Comparison of ENCODE assay signal across 11 cellular contexts in the genomic region with DNA sequence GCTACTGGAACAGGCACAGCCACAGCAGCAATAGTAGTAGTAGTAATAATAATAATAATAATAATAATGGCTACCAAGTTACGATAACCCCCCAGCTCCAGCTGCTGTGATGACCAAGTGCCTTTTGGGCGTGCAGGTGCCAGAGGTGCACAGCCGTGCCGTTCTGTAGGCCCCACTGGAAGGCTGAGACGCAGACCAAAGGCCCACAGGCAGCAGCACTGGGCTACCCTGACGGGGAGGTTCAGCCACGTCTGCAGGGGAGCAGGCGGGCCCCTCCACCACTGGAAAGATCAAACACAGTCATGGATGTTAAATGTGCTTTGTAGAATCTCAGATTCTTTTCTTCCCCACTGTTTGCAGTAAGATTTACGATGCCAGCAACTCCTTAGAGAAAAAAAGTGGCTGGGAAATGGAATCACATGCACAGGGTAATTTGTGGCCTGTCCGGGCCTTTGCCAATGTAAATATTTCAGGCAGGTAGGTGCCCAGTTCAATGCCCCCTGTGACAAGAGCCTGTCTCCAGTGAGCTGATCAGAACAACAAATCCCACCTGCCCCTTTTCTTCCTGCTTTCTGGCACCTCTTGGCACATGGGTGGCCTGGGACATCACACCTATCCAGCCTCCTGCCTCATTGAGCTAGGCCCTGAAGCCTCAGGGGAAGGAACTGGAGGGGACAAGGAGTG. TPM values are rescaled to one million over a fixed set of nuclear protein-coding genes. Genes with fewer than 3 reads are reported as not detected.
DNase-seq lines count a peak whose midpoint lies in the region; ATAC-seq and TF ChIP-seq lines count a peak whose summit lies in the region.
"Had no signal": no experiment of that assay in that cellular context is flagged by ENCODE, and none has a peak within 500 bp of the region (broad histone marks: within the 10 kb centered on the region; RNA-seq: fewer than 3 reads in every experiment).

No MANE protein-coding gene starts in this region.

- peak overlapping the region; percentile 79 for H3K56ac ChIP-seq in mesendoderm (ENCODE audit: low read length)

- no peak overlapping the region for H4K8ac ChIP-seq in mesendoderm (ENCODE audit: low read depth, low read length)

- H3K36me3 ChIP-seq in heart right ventricle (no peaks in the 10 kb centered on the region), heart left ventricle (no peaks in the 10 kb centered on the region), mesendoderm (ENCODE audit: control insufficient read depth, insufficient read depth, low read length) (no peaks in the 10 kb centered on the region), upper lobe of right lung (no peaks in the 10 kb centered on the region), left lung (no peaks in the 10 kb centered on the region)

- no peak overlapping the region for H3K4me3 ChIP-seq in heart right ventricle
- no peak overlapping the region for H3K4me3 ChIP-seq in heart left ventricle
- no peak overlapping the region for H3K4me3 ChIP-seq in mesendoderm (ENCODE audit: low read length)
- no peak overlapping the region for H3K4me3 ChIP-seq in upper lobe of right lung
- no peak overlapping the region for H3K4me3 ChIP-seq in left lung

- no peak overlapping the region for H4K5ac ChIP-seq in mesendoderm (ENCODE audit: low read length)

- H3K4ac ChIP-seq in mesendoderm (ENCODE audit: low read depth, low read length): no peak overlapping the region

- no peak for TF ChIP-seq POLR2A in heart left ventricle (IDR thresholded peaks at IDR 0.05)

- 74 to 75% methylated on average over 10 of the region's 10 CpGs for WGBS in heart right ventricle, 2 donors
- WGBS in heart left ventricle, 4 donors: 72 to 89% (median 77%) methylated on average over 10 of the region's 10 CpGs
- WGBS in mesendoderm (ENCODE audit: extremely low coverage, insufficient coverage, low lambda C conversion rate): no CpG with 5 or more reads among the region's 10 CpGs

- no peak overlapping the region for H3K23ac ChIP-seq in mesendoderm (ENCODE audit: low read length)

- H3K9me3 ChIP-seq in heart right ventricle (no peaks in the 10 kb centered on the region), heart left ventricle (no peaks in the 10 kb centered on the region), upper lobe of right lung (no peaks in the 10 kb centered on the region), left lung (no peaks in the 10 kb centered on the region)

- DNase-seq in heart right ventricle (no peak), heart left ventricle (no peak), SHP77 (lab: John Stamatoyannopoulos, UW) (peak; percentile 45 to 59), mesendoderm (no peak), upper lobe of right lung (no peak), OCI-M2 (lab: John Stamatoyannopoulos, UW; ENCODE audit: unreplicated experiment) (no peak), left lung (no peak)
- DNase-seq: activated naive CD8-positive, alpha-beta T cell treated with anti-CD3 and anti-CD28 coated beads, Interleukin-2, amount 50 U/mL, for 24 hours; naive thymus-derived CD8-positive, alpha-beta T cell; stimulated activated naive B cell treated with anti-CD40 and anti-IgM and Interleukin-4, amounts not matched to agents 10 μg/mL and 1 μg/mL and 100 μg/mL, for 72 hours had no signal

- H3K27ac ChIP-seq in heart right ventricle (peak overlapping the region in 8 of 10 donors; percentile 36 to 92 (median 72)), heart left ventricle (peak overlapping the region in 6 of 12 donors; percentile 6 to 91 (median 79)), mesendoderm (ENCODE audit: low read depth, low read length) (no peak overlapping the region), upper lobe of right lung (peak overlapping the region; percentile 47), left lung (no peak overlapping the region)

- no peak overlapping the region for H3K4me2 ChIP-seq in mesendoderm (ENCODE audit: low read length)

- H3K27me3 ChIP-seq in heart right ventricle: no peaks in the 10 kb centered on the region
- no peaks in the 10 kb centered on the region for H3K27me3 ChIP-seq in heart left ventricle
- H3K27me3 ChIP-seq in mesendoderm (ENCODE audit: insufficient read depth, low read length, poor library complexity): no peaks in the 10 kb centered on the region
- H3K27me3 ChIP-seq in upper lobe of right lung: no peaks in the 10 kb centered on the region
- no peaks in the 10 kb centered on the region for H3K27me3 ChIP-seq in left lung

- intact Hi-C loops in heart right ventricle (cut with DNase I): no loop called here
- intact Hi-C loops in heart left ventricle (cut with DNase I): loop anchor here in 1 of 10 donors (5.0 kb wide), 1 partner anchor 36 kb away; no protein-coding TSS in a partner anchor
- intact Hi-C loops in upper lobe of right lung (cut with DNase I): no loop called here
- intact Hi-C loops in left lung (cut with DNase I): no loop called here

- H3K79me1 ChIP-seq in mesendoderm (ENCODE audit: low read length): peaks cover 2% of the 10 kb centered on the region

- peaks cover 40 to 100% (median 95%) of the 10 kb centered on the region in 9 donors for H3K4me1 ChIP-seq in heart right ventricle
- peaks cover under 1 to 99% (median 80%) of the 10 kb centered on the region in 12 donors for H3K4me1 ChIP-seq in heart left ventricle
- peaks cover 54% of the 10 kb centered on the region for H3K4me1 ChIP-seq in mesendoderm (ENCODE audit: control insufficient read depth, low read depth, low read length)
- peaks cover 69% of the 10 kb centered on the region for H3K4me1 ChIP-seq in upper lobe of right lung
- H3K4me1 ChIP-seq in left lung: peaks cover 30 to 54% of the 10 kb centered on the region in 2 donors

- H2BK5ac ChIP-seq in mesendoderm (ENCODE audit: low read length): peak overlapping the region; percentile 76

- peak overlapping the region; percentile 31 for H3K18ac ChIP-seq in mesendoderm (ENCODE audit: low read length)

- TF ChIP-seq CTCF in heart right ventricle (IDR thresholded peaks at IDR 0.05) (no peak), heart left ventricle (IDR thresholded peaks at IDR 0.05) (no peak), upper lobe of right lung (IDR thresholded peaks at IDR 0.05) (no peak), left lung (IDR thresholded peaks at IDR 0.05) (no peak)

- no peak overlapping the region for H3K9ac ChIP-seq in mesendoderm (ENCODE audit: low read length)

- ATAC-seq in heart right ventricle (no peak), heart left ventricle (no peak), upper lobe of right lung (no peak), GM18519 (IDR thresholded peaks at IDR 0.05; ENCODE audit: low FRiP score, unreplicated experiment) (no peak), left lung (no peak)
- ATAC-seq: activated naive CD8-positive, alpha-beta T cell treated with anti-CD3 and anti-CD28 coated beads, Interleukin-2, amount 50 U/mL, for 24 hours; naive thymus-derived CD8-positive, alpha-beta T cell; stimulated activated naive B cell treated with anti-CD40 and anti-IgM and Interleukin-4, amounts not matched to agents 10 μg/mL and 1 μg/mL and 100 μg/mL, for 72 hours had no signal

- no peak overlapping the region for H2BK120ac ChIP-seq in mesendoderm (ENCODE audit: low read depth, low read length)

- H2AK5ac ChIP-seq in mesendoderm (ENCODE audit: low read length): peak overlapping the region; percentile 97

- peaks cover 3% of the 10 kb centered on the region for H3K79me2 ChIP-seq in mesendoderm (ENCODE audit: control insufficient read depth, insufficient read depth, low read length)

- H2BK15ac ChIP-seq in mesendoderm (replicated peaks; ENCODE audit: low read depth): no peak overlapping the region

RNA-seq across cellular contexts. Expression of gene CCDC85C, which starts 32.6 kb away (rescaled TPM):
- total RNA-seq in heart right ventricle: 10 to 100 TPM; 28.7 to 50.2 (median 32.1) TPM
- 10 to 100 TPM in 1 of 2 donors, 1 to 10 TPM in 1; 9.0 to 23.8 TPM for polyA plus RNA-seq in heart right ventricle
- total RNA-seq in heart left ventricle: 10 to 100 TPM; 22.5 to 45.4 (median 29.2) TPM
- 10 to 100 TPM; 29.7 to 43.5 TPM for polyA plus RNA-seq in heart left ventricle
- 10.1 TPM for polyA plus RNA-seq in mesendoderm (2013, experiment 1 of 2)
- polyA plus RNA-seq in mesendoderm (2013, experiment 2 of 2): 10.7 TPM
- total RNA-seq in upper lobe of right lung: 22.6 TPM
- total RNA-seq in left lung: 10 to 100 TPM; 16.4 to 19.0 TPM

Comparison
In these comparisons a context has a peak if more than half of its experiments do, and no peak if none do; other contexts are left out.
1. DNase-seq: peak in SHP77 (2 of 2); none in heart right ventricle (0 of 2), heart left ventricle (0 of 5), mesendoderm (single experiment), upper lobe of right lung (single experiment), OCI-M2 (single experiment) and left lung (0 of 2).
2. H3K27ac ChIP-seq: peak in heart right ventricle (8 of 10) and upper lobe of right lung (single experiment); none in mesendoderm (single experiment) and left lung (0 of 2).